ENCODE assay signal across 1 cellular context in genomic region chr12:69610126-69610525, GRCh38.
TF ChIP-seq lines count a peak whose summit lies in the region.

No MANE protein-coding gene starts in this region.

TF ChIP-seq in K562, 482 proteins besides CTCF, POLR2A, EP300 and RAD21 (continued from another document):
- TF ChIP-seq, protein P1, sequence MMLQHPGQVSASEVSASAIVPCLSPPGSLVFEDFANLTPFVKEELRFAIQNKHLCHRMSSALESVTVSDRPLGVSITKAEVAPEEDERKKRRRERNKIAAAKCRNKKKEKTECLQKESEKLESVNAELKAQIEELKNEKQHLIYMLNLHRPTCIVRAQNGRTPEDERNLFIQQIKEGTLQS (IDR thresholded peaks at IDR 0.05): no peak
- TF ChIP-seq, protein P1 (CRISPR knock-in tag; conservative IDR thresholded peaks at IDR 0.05): no peak
- TF ChIP-seq, protein P2, sequence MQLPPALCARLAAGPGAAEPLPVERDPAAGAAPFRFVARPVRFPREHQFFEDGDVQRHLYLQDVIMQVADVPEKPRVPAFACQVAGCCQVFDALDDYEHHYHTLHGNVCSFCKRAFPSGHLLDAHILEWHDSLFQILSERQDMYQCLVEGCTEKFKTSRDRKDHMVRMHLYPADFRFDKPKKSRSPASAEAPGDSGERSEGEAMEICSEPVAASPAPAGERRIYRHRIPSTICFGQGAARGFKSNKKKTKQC (CRISPR knock-in tag; IDR thresholded peaks at IDR 0.05): no peak
- TF ChIP-seq CLOCK (CRISPR knock-in tag; IDR thresholded peaks at IDR 0.05; ENCODE audit: borderline replicate concordance): no peak
- TF ChIP-seq MITF (IDR thresholded peaks at IDR 0.05): no peak
- no peak for TF ChIP-seq PCBP2 (IDR thresholded peaks at IDR 0.05; ENCODE audit: low read depth, low read length, poor library complexity, severe bottlenecking)
- TF ChIP-seq, protein P3, sequence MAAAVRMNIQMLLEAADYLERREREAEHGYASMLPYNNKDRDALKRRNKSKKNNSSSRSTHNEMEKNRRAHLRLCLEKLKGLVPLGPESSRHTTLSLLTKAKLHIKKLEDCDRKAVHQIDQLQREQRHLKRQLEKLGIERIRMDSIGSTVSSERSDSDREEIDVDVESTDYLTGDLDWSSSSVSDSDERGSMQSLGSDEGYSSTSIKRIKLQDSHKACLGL (CRISPR knock-in tag; IDR thresholded peaks at IDR 0.05; ENCODE audit: borderline replicate concordance, poor library complexity, severe bottlenecking): no peak
- no peak for TF ChIP-seq ZNF76 (CRISPR knock-in tag; IDR thresholded peaks at IDR 0.05; ENCODE audit: borderline replicate concordance)
- no peak for TF ChIP-seq PREB (CRISPR knock-in tag; IDR thresholded peaks at IDR 0.05)
- TF ChIP-seq, protein P4, sequence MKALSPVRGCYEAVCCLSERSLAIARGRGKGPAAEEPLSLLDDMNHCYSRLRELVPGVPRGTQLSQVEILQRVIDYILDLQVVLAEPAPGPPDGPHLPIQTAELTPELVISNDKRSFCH (CRISPR knock-in tag; IDR thresholded peaks at IDR 0.05): no peak
- TF ChIP-seq, protein P4 (tag; IDR thresholded peaks at IDR 0.05): no peak
- no peak for TF ChIP-seq CBFB (CRISPR knock-in tag; IDR thresholded peaks at IDR 0.05)
